8 cellular contexts compared by ENCODE assay signal in the genomic region with DNA sequence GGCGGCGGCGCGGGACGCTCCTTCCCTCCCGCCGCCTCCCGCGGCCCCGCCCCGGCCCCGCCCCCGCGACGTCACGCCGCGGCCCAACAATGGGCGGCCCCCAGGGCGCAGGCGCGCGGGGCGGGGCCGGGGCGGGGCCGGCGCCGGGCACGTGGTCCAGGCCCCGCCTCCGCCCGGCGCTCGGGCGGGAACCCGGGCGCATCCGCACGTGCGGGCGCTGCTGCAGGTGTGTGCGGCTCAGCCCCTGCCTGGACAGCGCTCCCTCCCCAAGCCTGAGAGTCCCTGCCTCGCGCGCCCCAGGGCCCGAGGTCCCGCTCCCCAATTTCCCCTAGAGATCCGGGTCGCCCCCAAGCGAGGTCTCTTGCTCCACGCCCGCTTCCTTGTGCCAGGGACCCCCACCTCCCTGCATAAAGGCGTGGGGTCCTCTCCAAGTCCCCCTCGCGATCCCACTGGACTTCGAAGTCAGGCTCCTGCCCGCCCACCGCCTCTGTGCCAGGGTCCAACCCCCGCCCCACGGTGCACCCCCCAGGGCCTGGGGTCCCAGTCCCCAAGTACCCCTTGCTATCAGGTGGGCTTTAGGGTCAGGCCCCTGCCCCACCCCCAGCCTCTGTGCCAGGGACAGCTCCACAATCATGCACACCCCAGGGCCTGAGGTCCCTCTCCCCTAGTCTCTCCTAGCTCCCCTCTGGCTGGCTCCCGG. TPM values are rescaled to one million over a fixed set of nuclear protein-coding genes. Genes with fewer than 3 reads are reported as not detected.
DNase-seq lines count a peak whose midpoint lies in the region; ATAC-seq, FAIRE-seq and TF ChIP-seq lines count a peak whose summit lies in the region.

Gene MEX3D (minus strand): TSS at position 6 of the 700 bp plus-strand sequence. CDS start 267 bp downstream, outside the sequence.

- peaks cover 0 to 2% of the 10 kb centered on the region in 2 experiments; a peak in 3 of 5 replicates for H3K36me3 ChIP-seq in HepG2 (replicated peaks in 1 of 2; ENCODE audit: control insufficient read depth in 1 of 2, insufficient read depth in 2 of 2, low read length in 2 of 2)

- no TSS peak for BruUV-seq in HepG2 (replicated peaks; lab: Mats Ljungman, UMichigan)

- peak within 1 kb of the TSS; percentile 81 for H3K4me3 ChIP-seq in coronary artery
- peak within 1 kb of the TSS; percentile 72 to 81 (median 75); a peak in 5 of 6 replicates for H3K4me3 ChIP-seq in HepG2 (replicated peaks in 1 of 3; ENCODE audit: insufficient read depth in 1 of 3, low read depth in 2 of 3, low read length in 3 of 3)

- ATAC-seq in HepG2, result peak; percentile 49
- ATAC-seq in GM18858 (IDR thresholded peaks at IDR 0.05; ENCODE audit: unreplicated experiment), result no peak

- DNase-seq in COLO668 (lab: John Stamatoyannopoulos, UW; ENCODE audit: unreplicated experiment), result peak; percentile 92
- DNase-seq in HCEC 1CT, result peak; percentile 62
- peak; percentile 68 for DNase-seq in NCI-H2196 treated with DMSO at 0.1 percent for 48 hours (lab: John Stamatoyannopoulos, UW; ENCODE audit: unreplicated experiment)
- DNase-seq in activated CD4-positive, alpha-beta T cell treated with anti-CD3 and anti-CD28 coated beads, Interleukin-2, amount 50 U/mL, for 24 hours (ENCODE audit: low read depth in 1 of 2, low spot score in 1 of 2), result peak; percentile 63 to 72
- DNase-seq in coronary artery (ENCODE audit: low spot score), result no peak
- peak; percentile 34 for DNase-seq in HepG2 (ENCODE audit: low spot score)
- DNase-seq in stimulated activated CD4-positive, alpha-beta T cell treated with anti-CD3 and anti-CD28 coated beads, Interleukin-2, amount 100 ng/mL, for 4 hours (ENCODE audit: low read depth), result peak; percentile 78

- H3K9me3 ChIP-seq in HepG2 (ENCODE audit: low read length), result no peaks in the 10 kb centered on the region

- H3K27me3 ChIP-seq in HepG2 (ENCODE audit: control insufficient read depth in 1 of 2, insufficient read depth in 2 of 2, low read length in 2 of 2), result peaks cover 0 to 8% of the 10 kb centered on the region in 2 experiments; a peak in 2 of 5 replicates

- no peak for FAIRE-seq in HepG2 (lab: Jason Lieb, UNC)

- POLR2A ChIA-PET in HepG2 (lab: Yijun Ruan, JAX), result no interaction called here

- peaks cover 11% of the 10 kb centered on the region for H3K79me2 ChIP-seq in HepG2 (ENCODE audit: insufficient read depth, low read length)

- in situ Hi-C loops in HepG2 (cut with HindIII; ENCODE audit: extremely low pct_ligation_motif_present, low pct_unique_long_range_greater_than_20kb), result no loop called here

- peaks cover 22% of the 10 kb centered on the region for H3K4me1 ChIP-seq in HepG2 (ENCODE audit: insufficient read depth, low read length)

- CTCF ChIA-PET in HepG2 (lab: Yijun Ruan, JAX; ENCODE audit: low intra/inter-chr PET ratio, low total read pairs), result no interaction called here

- H3K9ac ChIP-seq in HepG2 (ENCODE audit: insufficient read depth, low read depth, low read length), result peak within 1 kb of the TSS; percentile 74

- H3K27ac ChIP-seq in coronary artery, result peak within 1 kb of the TSS in 1 of 2 donors; percentile 91
- H3K27ac ChIP-seq in HepG2 (ENCODE audit: extremely low read length, insufficient read depth, low read length), result no peak within 1 kb of the TSS

- WGBS in HepG2 (ENCODE audit: low lambda C conversion rate), result 72% methylated on average over 16 of the region's 63 CpGs

- intact Hi-C loops in HepG2 (cut with micrococcal nuclease; ENCODE audit: unreplicated experiment), result no loop called here

- H3K4me2 ChIP-seq in HepG2 (ENCODE audit: low read depth, low read length), result peak within 1 kb of the TSS; percentile 76

- TF ChIP-seq CTCF in coronary artery (IDR thresholded peaks at IDR 0.05), result no peak
- no peak for TF ChIP-seq CTCF in HepG2 (CRISPR knock-in tag; IDR thresholded peaks at IDR 0.05)

- TF ChIP-seq EP300 in HepG2 (IDR thresholded peaks at IDR 0.05; ENCODE audit: low read depth in 2 of 2, low read length in 2 of 2) (no peak), HepG2 (CRISPR knock-in tag; IDR thresholded peaks at IDR 0.05; ENCODE audit: borderline replicate concordance) (0 out of 2 replicates have a peak, but pooled peaks have one; percentile 18)

- no peak for TF ChIP-seq POLR2A in HepG2 (IDR thresholded peaks at IDR 0.05; ENCODE audit: insufficient read depth in 1 of 2, low read depth in 2 of 2, low read length in 2 of 2)

- 0 out of 2 replicates have a peak, but pooled peaks cover 6% of the 10 kb centered on the region for H4K20me1 ChIP-seq in HepG2 (ENCODE audit: insufficient read depth, low read length)

- TF ChIP-seq RAD21 in HepG2 (CRISPR knock-in tag; IDR thresholded peaks at IDR 0.05), result no peak

- no peak within 1 kb of the TSS for H2AFZ ChIP-seq in HepG2 (ENCODE audit: low read length)

TF ChIP-seq in HepG2, 621 proteins besides CTCF, POLR2A, EP300 and RAD21 (continues in another document):
- 0 out of 2 replicates have a peak, but pooled peaks have one; percentile 63 for TF ChIP-seq ZNF772 (CRISPR knock-in tag; IDR thresholded peaks at IDR 0.05)
- peak; percentile 82; the same call in 1 of the 2 replicates for TF ChIP-seq MYC (CRISPR knock-in tag; IDR thresholded peaks at IDR 0.05; ENCODE audit: borderline replicate concordance)
- TF ChIP-seq ONECUT2 (CRISPR knock-in tag; IDR thresholded peaks at IDR 0.05), result 0 out of 2 replicates have a peak, but pooled peaks have one; percentile 29
- TF ChIP-seq SALL1 (CRISPR knock-in tag; IDR thresholded peaks at IDR 0.05), result peak; percentile 81
- TF ChIP-seq, protein P1, sequence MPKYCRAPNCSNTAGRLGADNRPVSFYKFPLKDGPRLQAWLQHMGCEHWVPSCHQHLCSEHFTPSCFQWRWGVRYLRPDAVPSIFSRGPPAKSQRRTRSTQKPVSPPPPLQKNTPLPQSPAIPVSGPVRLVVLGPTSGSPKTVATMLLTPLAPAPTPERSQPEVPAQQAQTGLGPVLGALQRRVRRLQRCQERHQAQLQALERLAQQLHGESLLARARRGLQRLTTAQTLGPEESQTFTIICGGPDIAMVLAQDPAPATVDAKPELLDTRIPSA (CRISPR knock-in tag; IDR thresholded peaks at IDR 0.05; ENCODE audit: borderline replicate concordance), result peak; percentile 55; the same call in 1 of the 2 replicates
- TF ChIP-seq ZBTB14 (CRISPR knock-in tag; IDR thresholded peaks at IDR 0.05), result peak; percentile 38; the same call in 1 of the 2 replicates
- TF ChIP-seq HIVEP1 (CRISPR knock-in tag; IDR thresholded peaks at IDR 0.05), result peak; percentile 32; the same call in 1 of the 2 replicates
- peak; percentile 87 for TF ChIP-seq SALL2 (CRISPR knock-in tag; IDR thresholded peaks at IDR 0.05)

RNA-seq across cellular contexts. Expression of gene MEX3D, which starts in this region (rescaled TPM):
- total RNA-seq in HepG2 (2016; rRNA removed; fragmentation: Illumina TruSeq; extraction: Trizol), result 10.2 and 17.1 TPM in 2 replicates
- 10.6 and 10.7 TPM in 2 replicates for total RNA-seq in HepG2 (2016; cell fraction: cytosol; rRNA removed; fragmentation: Illumina TruSeq; extraction: Trizol; ENCODE audit: low read depth)
- 10.3 and 17.0 TPM in 2 replicates for total RNA-seq in HepG2 (2016; cell fraction: insoluble cytoplasmic fraction; rRNA removed; fragmentation: Illumina TruSeq; extraction: Trizol)
- 27.7 and 29.2 TPM in 2 replicates for total RNA-seq in HepG2 (2016; cell fraction: membrane; rRNA removed; fragmentation: Illumina TruSeq; extraction: Trizol)
- 4.7 and 6.4 TPM in 2 replicates for total RNA-seq in HepG2 (2016; cell fraction: nucleus; rRNA removed; fragmentation: Illumina TruSeq; extraction: Trizol)
- 3.6 and 5.8 TPM in 2 replicates for polyA plus RNA-seq in HepG2 (2011; rRNA removed)
- 5.0 and 10.1 TPM in 2 replicates for polyA plus RNA-seq in HepG2 (2011; cell fraction: cytosol; rRNA removed)
- polyA plus RNA-seq in HepG2 (2011; cell fraction: nucleus; rRNA removed), result 6.6 and 7.0 TPM in 2 replicates
- 5.7 and 7.1 TPM in 2 replicates for polyA plus RNA-seq in HepG2 (2012)
- 9.6 and 10.4 TPM in 2 replicates for polyA plus RNA-seq in HepG2 (2016; cell fraction: cytosol; fragmentation: Illumina TruSeq; extraction: Trizol; ENCODE audit: low read depth)
- polyA plus RNA-seq in HepG2 (2016; cell fraction: insoluble cytoplasmic fraction; fragmentation: Illumina TruSeq; extraction: Trizol; ENCODE audit: low read depth), result 15.4 and 15.7 TPM in 2 replicates
- polyA plus RNA-seq in HepG2 (2016; cell fraction: membrane; fragmentation: Illumina TruSeq; extraction: Trizol; ENCODE audit: low read depth), result 19.9 and 23.7 TPM in 2 replicates
- 10.8 and 12.5 TPM in 2 replicates for polyA plus RNA-seq in HepG2 (2016; cell fraction: nucleus; fragmentation: Illumina TruSeq; extraction: Trizol; ENCODE audit: insufficient read depth, low read depth)
- 6.0 and 19.1 TPM in 2 replicates for polyA minus RNA-seq in HepG2 (2011; rRNA and poly(A)+ RNA removed; ENCODE audit: low replicate concordance)
- 19.3 and 20.6 TPM in 2 replicates for polyA minus RNA-seq in HepG2 (2011; cell fraction: cytosol; rRNA and poly(A)+ RNA removed)
- 3.0 TPM in 2 replicates for polyA minus RNA-seq in HepG2 (2011; cell fraction: nucleus; rRNA and poly(A)+ RNA removed)
